ENCODE assay signal across 17 cellular contexts in genomic region chr17:17815062-17815406, GRCh38. TPM values are rescaled to one million over a fixed set of nuclear protein-coding genes. Genes with fewer than 3 reads are reported as not detected.
DNase-seq lines count a peak whose midpoint lies in the region; ATAC-seq, FAIRE-seq and TF ChIP-seq lines count a peak whose summit lies in the region.
"Had no signal": no experiment of that assay in that cellular context is flagged by ENCODE, and none has a peak within 500 bp of the region (broad histone marks: within the 10 kb centered on the region; RNA-seq: fewer than 3 reads in every experiment).

No MANE protein-coding gene starts in this region.

- H3K27ac ChIP-seq in A549: peak overlapping the region; percentile 5 to 93; a peak in 5 of 6 replicates
- peak overlapping the region; percentile 6 for H3K27ac ChIP-seq in endodermal cell (ENCODE audit: low read depth, low read length)

- no peak for ATAC-seq in A549
- no peak for ATAC-seq in HG02571 (IDR thresholded peaks at IDR 0.05; ENCODE audit: unreplicated experiment)
- no peak for ATAC-seq in HG02588 (IDR thresholded peaks at IDR 0.05; ENCODE audit: unreplicated experiment)
- ATAC-seq: activated T-cell treated with anti-CD3 and anti-CD28 coated beads, Interleukin-2, amount 50 U/mL, for 4 hours; naive thymus-derived CD4-positive, alpha-beta T cell had no signal

- H3K4me3 ChIP-seq in A549: no peak overlapping the region
- H3K4me3 ChIP-seq in endodermal cell (ENCODE audit: low read length): no peak overlapping the region

- CTCF ChIA-PET in A549 (lab: Yijun Ruan, JAX): interaction anchor here (1.0 to 30.5 kb wide), 8 partner anchors 9 to 133 kb away, joined by 3 to 859 read pairs (median 52); partner anchors contain the start of genes RAI1 and SREBF1

- no peak for TF ChIP-seq POLR2A in A549 (IDR thresholded peaks at IDR 0.05; ENCODE audit: low read length)

- H3K4me3 Mint-ChIP-seq in HFFc6 (no peak overlapping the region), endodermal cell (no peak overlapping the region), osteocyte (ENCODE audit: unreplicated experiment) (no peak overlapping the region)
- H3K4me3 Mint-ChIP-seq: activated T-cell treated with anti-CD3 and anti-CD28 coated beads, Interleukin-2, amount 50 U/mL, for 4 hours had no signal

- 67% methylated on average over 8 of the region's 8 CpGs for WGBS in A549 (ENCODE audit: missing lambda C conversion rate)
- 93 to 94% methylated on average over 7 to 8 of the region's 8 CpGs for WGBS in endodermal cell (ENCODE audit: insufficient coverage in 1 of 2, insufficient read length in 1 of 2), 2 experiments

- no peak overlapping the region for H3K9ac ChIP-seq in endodermal cell (ENCODE audit: extremely low read depth, low read length, poor library complexity, severe bottlenecking)

- no peak for TF ChIP-seq RAD21 in A549 (conservative IDR thresholded peaks at IDR 0.05 in 1 of 2, IDR thresholded peaks at IDR 0.05 in 1 of 2)

- H3K4me1 ChIP-seq in A549: peaks cover 76% of the 10 kb centered on the region
- peaks cover 9% of the 10 kb centered on the region for H3K4me1 ChIP-seq in endodermal cell (ENCODE audit: control insufficient read depth, insufficient read depth, low read length)

- no peak for FAIRE-seq in A549 (lab: Jason Lieb, UNC)
- FAIRE-seq: endometrium had no signal

- H3K36me3 Mint-ChIP-seq in HFFc6 (ENCODE audit: low read depth): peaks cover 12% of the 10 kb centered on the region
- peaks cover 47% of the 10 kb centered on the region for H3K36me3 Mint-ChIP-seq in endodermal cell (ENCODE audit: low read depth)
- H3K36me3 Mint-ChIP-seq in osteocyte (ENCODE audit: unreplicated experiment): peaks cover 11% of the 10 kb centered on the region

- TF ChIP-seq EP300 in A549 (IDR thresholded peaks at IDR 0.05): no peak

- H3K9me3 ChIP-seq in A549: no peaks in the 10 kb centered on the region
- no peaks in the 10 kb centered on the region for H3K9me3 ChIP-seq in endodermal cell (ENCODE audit: control insufficient read depth, low read length)

- TF ChIP-seq CTCF in A549 (IDR thresholded peaks at IDR 0.05) (no peak), HFFc6 (IDR thresholded peaks at IDR 0.05) (no peak), endodermal cell (conservative IDR thresholded peaks at IDR 0.05) (no peak), osteocyte (IDR thresholded peaks at IDR 0.05) (no peak)

- H3K27me3 Mint-ChIP-seq in HFFc6 (ENCODE audit: insufficient read depth) (peaks cover 51% of the 10 kb centered on the region), endodermal cell (ENCODE audit: insufficient read depth) (no peaks in the 10 kb centered on the region), osteocyte (ENCODE audit: unreplicated experiment) (no peaks in the 10 kb centered on the region)
- H3K27me3 Mint-ChIP-seq: naive thymus-derived CD4-positive, alpha-beta T cell had no signal

- no peak for DNase-seq in A549 (ENCODE audit: low read depth in 1 of 2, low spot score in 1 of 2)
- no peak for DNase-seq in HFFc6
- DNase-seq in endodermal cell: no peak
- no peak for DNase-seq in osteocyte (ENCODE audit: extremely low spot score, unreplicated experiment)
- DNase-seq in iPS-NIHi7 (ENCODE audit: extremely low spot score): no peak
- no peak for DNase-seq in stimulated activated CD4-positive, alpha-beta T cell treated with anti-CD3 and anti-CD28 coated beads, Interleukin-4, amount 100 ng/mL, for 4 hours
- DNase-seq: activated CD4-positive, alpha-beta T cell treated with anti-CD3 and anti-CD28 coated beads, Interleukin-2, amount 50 U/mL, for 1 hour; activated T-cell treated with anti-CD3 and anti-CD28 coated beads, Interleukin-2, amount 50 U/mL, for 4 hours; DMS153; foreskin melanocyte; MM.1S; naive thymus-derived CD4-positive, alpha-beta T cell; NCI-H187 treated with DMSO at 0.1 percent for 48 hours; posterior cingulate gyrus had no signal

- no peaks in the 10 kb centered on the region for H3K27me3 ChIP-seq in endodermal cell (ENCODE audit: control insufficient read depth, insufficient read depth, low read length, poor library complexity, severe bottlenecking)

- H3K4me1 Mint-ChIP-seq in HFFc6 (ENCODE audit: low read depth): peaks cover 21% of the 10 kb centered on the region
- H3K4me1 Mint-ChIP-seq in endodermal cell: peaks cover 8% of the 10 kb centered on the region
- peaks cover 28% of the 10 kb centered on the region for H3K4me1 Mint-ChIP-seq in osteocyte (ENCODE audit: unreplicated experiment)

- H3K9me3 Mint-ChIP-seq in HFFc6 (no peaks in the 10 kb centered on the region; the same call in 1 of the 2 replicates), endodermal cell (no peaks in the 10 kb centered on the region), osteocyte (ENCODE audit: unreplicated experiment) (no peaks in the 10 kb centered on the region)
- H3K9me3 Mint-ChIP-seq: activated T-cell treated with anti-CD3 and anti-CD28 coated beads, Interleukin-2, amount 50 U/mL, for 4 hours had no signal

- H3K27ac Mint-ChIP-seq in HFFc6: peak overlapping the region; percentile 33; the same call in 1 of the 2 replicates
- peak overlapping the region; percentile 13 for H3K27ac Mint-ChIP-seq in endodermal cell
- H3K27ac Mint-ChIP-seq in osteocyte (ENCODE audit: unreplicated experiment): peak overlapping the region; percentile 27

- no peak overlapping the region for H3K4me2 ChIP-seq in A549

- peaks cover 40% of the 10 kb centered on the region for H3K36me3 ChIP-seq in endodermal cell (ENCODE audit: control insufficient read depth, insufficient read depth, low read length)

- POLR2A ChIA-PET in A549 (lab: Yijun Ruan, JAX): interaction anchor here (0.8 to 3.6 kb wide), 3 partner anchors 9 to 23 kb away, joined by 3 to 22 read pairs (median 4); partner anchors contain the start of gene SREBF1

TF ChIP-seq in A549, 52 proteins besides CTCF, POLR2A, EP300 and RAD21:
- TF ChIP-seq POLR2AphosphoS2 (conservative IDR thresholded peaks at IDR 0.05; ENCODE audit: low read length) (peak; percentile 47; the same call in 1 of the 2 replicates), PBX3 (IDR thresholded peaks at IDR 0.05) (0 out of 2 replicates have a peak, but pooled peaks have one; percentile 11), NR3C1 (IDR thresholded peaks at IDR 0.05) (no peak)

RNA-seq across cellular contexts. Expression of gene SREBF1, which starts 21.8 kb away (rescaled TPM):
- polyA plus RNA-seq in A549 (2011; rRNA removed) (47.4 and 54.6 TPM in 2 replicates), A549 (2017; fragmentation: RNase III; extraction: RNeasy Plus Mini Kit Qiagen cat#74134 plus additional on column Dnase treatment) (90.3 to 175 TPM (median 159 TPM) in 3 replicates)
- polyA plus RNA-seq in A549 (2012; cell fraction: cytosol; rRNA removed): 52.7 and 75.7 TPM in 2 replicates
- polyA plus RNA-seq in A549 (2012; cell fraction: nucleus; rRNA removed): 415 and 599 TPM in 2 replicates
- 75.5 and 133 TPM in 2 replicates for polyA minus RNA-seq in A549 (2011; rRNA and poly(A)+ RNA removed)
- total RNA-seq in HFFc6 (2021; fragmentation: NEBNext Ultra II Directional; extraction: Animal tissue kit (Norgen Biotek cat#: 25700)): 10 to 100 TPM; 34.9 to 51.7 (median 40.5) TPM
- total RNA-seq in endodermal cell (10 to 100 TPM; 39.0 to 58.2 TPM), osteocyte (78.0 and 86.9 TPM in 2 replicates)
- 69.1 TPM for polyA plus RNA-seq in endodermal cell (2013, experiment 1 of 2)
- 66.7 TPM for polyA plus RNA-seq in endodermal cell (2013, experiment 2 of 2)
